ENCODE assay signal across 8 cellular contexts in the genomic region with DNA sequence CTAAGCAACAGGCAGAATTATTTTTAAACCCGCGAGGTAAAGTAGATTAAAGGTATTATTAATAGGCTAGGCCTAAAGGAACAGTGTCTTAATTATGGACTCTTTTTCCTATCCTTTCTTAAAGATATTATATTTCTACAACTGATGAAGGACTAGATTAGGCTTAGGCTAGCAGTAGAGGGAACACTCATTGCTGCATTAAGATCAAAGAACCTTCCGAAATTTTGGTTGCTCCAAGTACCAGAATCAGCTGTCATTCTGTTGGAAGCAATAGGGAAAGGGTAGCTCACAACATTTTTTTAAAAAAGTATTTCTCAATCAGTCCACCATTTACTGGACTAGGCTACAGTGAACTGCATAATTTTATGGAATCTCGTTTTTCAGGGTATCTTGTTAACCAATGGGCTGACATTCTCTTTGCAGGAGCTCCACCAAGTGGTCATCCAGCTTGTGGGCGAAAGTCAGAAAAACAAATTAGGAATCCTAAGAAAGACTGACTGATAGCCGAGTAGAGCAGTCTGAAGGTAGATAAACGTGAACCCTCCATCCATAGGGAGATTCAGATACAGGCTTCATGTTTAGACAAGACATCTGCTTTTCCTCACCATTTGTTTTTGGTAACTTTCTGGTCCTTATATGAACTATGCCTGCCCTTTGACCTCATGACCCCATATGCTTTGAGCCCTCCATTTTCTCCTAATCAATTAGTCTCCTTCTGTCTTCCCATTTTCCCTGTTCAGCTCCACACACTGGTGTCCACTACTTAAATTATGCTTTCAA.
DNase-seq lines count a peak whose midpoint lies in the region; ATAC-seq and TF ChIP-seq lines count a peak whose summit lies in the region.

No MANE protein-coding gene starts in this region.

- H3K36me3 ChIP-seq in upper lobe of right lung = no peaks in the 10 kb centered on the region

- intact Hi-C loops in upper lobe of right lung (cut with DNase I) = loop anchor here (5.0 kb wide), 1 partner anchor 125 kb away; no protein-coding TSS in a partner anchor

- TF ChIP-seq CTCF in HFF-Myc (IDR thresholded peaks at IDR 0.05; ENCODE audit: low read depth, low read length, missing control alignments) (peak; percentile 81), NB4 (IDR thresholded peaks at IDR 0.05; ENCODE audit: low read depth, low read length) (peak; percentile 81), epithelial cell of esophagus (IDR thresholded peaks at IDR 0.05; ENCODE audit: insufficient read depth, low read depth, low read length, missing control alignments) (peak; percentile 83), upper lobe of right lung (IDR thresholded peaks at IDR 0.05) (peak; percentile 79)

- H3K4me3 ChIP-seq in HFF-Myc (replicated peaks; ENCODE audit: low read depth, low read length) (no peak overlapping the region), NB4 (ENCODE audit: low read depth, low read length) (peak overlapping the region; percentile 62), epithelial cell of esophagus (ENCODE audit: low read length) (no peak overlapping the region), upper lobe of right lung (peak overlapping the region; percentile 46)

- ATAC-seq in upper lobe of right lung = peak; percentile 92

- H3K9me3 ChIP-seq in upper lobe of right lung = no peaks in the 10 kb centered on the region

- H3K27me3 ChIP-seq in upper lobe of right lung = no peaks in the 10 kb centered on the region

- H3K4me1 ChIP-seq in upper lobe of right lung = peaks cover 17% of the 10 kb centered on the region

- DNase-seq in stimulated activated CD4-positive, alpha-beta T cell treated with anti-CD3 and anti-CD28 coated beads, Interleukin-4, amount 100 ng/mL, for 24 hours = peak; percentile 23
- no peak for DNase-seq in stimulated activated CD4-positive, alpha-beta T cell treated with anti-CD3 and anti-CD28 coated beads, Interleukin-4, amount 100 ng/mL, for 1 hour
- DNase-seq in HFF-Myc (ENCODE audit: extremely low read depth, low read depth) = peak; percentile 47
- DNase-seq in NB4 (ENCODE audit: low read depth) = peak; percentile 76
- peak; percentile 14 for DNase-seq in UCSD-AML1 (lab: John Stamatoyannopoulos, UW; ENCODE audit: unreplicated experiment)
- DNase-seq in epithelial cell of esophagus (ENCODE audit: low read depth) = peak; percentile 79
- DNase-seq in mucosa of gallbladder (ENCODE audit: low spot score) = peak; percentile 75
- no peak for DNase-seq in upper lobe of right lung

- H3K27ac ChIP-seq in upper lobe of right lung = peak overlapping the region; percentile 70

- no peak for TF ChIP-seq POLR2A in NB4 (IDR thresholded peaks at IDR 0.05; ENCODE audit: extremely low read depth, insufficient read length)

Comparison
In these comparisons a context has a peak if more than half of its experiments do, and no peak if none do; other contexts are left out.
1. DNase-seq: peak in stimulated activated CD4-positive, alpha-beta T cell treated with anti-CD3 and anti-CD28 coated beads, Interleukin-4, amount 100 ng/mL, for 24 hours (single experiment), HFF-Myc (single experiment), NB4 (single experiment), UCSD-AML1 (single experiment), epithelial cell of esophagus (single experiment) and mucosa of gallbladder (single experiment); none in stimulated activated CD4-positive, alpha-beta T cell treated with anti-CD3 and anti-CD28 coated beads, Interleukin-4, amount 100 ng/mL, for 1 hour (single experiment) and upper lobe of right lung (single experiment).
2. H3K4me3 ChIP-seq: peak in NB4 (single experiment) and upper lobe of right lung (single experiment); none in HFF-Myc (single experiment) and epithelial cell of esophagus (single experiment).
3. Peak in every context shown above with its lines, with median percentiles within 50 percentile points of each other: CTCF ChIP-seq.